ENCODE assay signal across 7 cellular contexts in the genomic region with DNA sequence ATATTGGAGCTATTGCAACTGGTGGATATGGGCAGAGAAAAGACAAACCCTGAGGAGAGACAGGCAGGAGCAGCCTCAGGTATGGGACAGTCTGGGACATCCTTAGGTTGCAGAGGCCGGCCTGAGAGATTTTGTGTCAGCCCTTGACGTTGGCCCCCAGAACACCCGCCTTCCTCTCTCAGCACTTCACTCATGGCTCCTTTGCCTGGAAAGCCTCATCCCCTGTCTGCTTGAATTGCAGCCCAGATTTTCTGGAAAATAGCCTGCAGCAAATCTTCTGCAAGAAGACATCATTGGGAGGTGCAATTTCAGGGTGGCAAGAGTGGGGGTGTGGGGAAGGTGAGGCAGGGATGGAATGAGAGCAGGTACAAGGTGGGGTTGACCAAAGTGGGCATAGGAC.
"Had no signal": no experiment of that assay in that cellular context is flagged by ENCODE, and none has a peak within 500 bp of the region (broad histone marks: within the 10 kb centered on the region; RNA-seq: fewer than 3 reads in every experiment).

No MANE protein-coding gene starts in this region.

- DNase-seq: GDM1, GF-D8 had no signal

- H3K4me3 ChIP-seq: GM12878 had no signal

- FAIRE-seq: G401.6, GM12878, GM12891, GM18507, GM19239 had no signal

- ATAC-seq: GM12878 had no signal
